ENCODE assay signal across 8 cellular contexts in genomic region chr20:43752561-43753301, GRCh38.
DNase-seq lines count a peak whose midpoint lies in the region; ATAC-seq and TF ChIP-seq lines count a peak whose summit lies in the region.

No MANE protein-coding gene starts in this region.

- peaks cover 57% of the 10 kb centered on the region for H3K27me3 ChIP-seq in WERI-Rb-1 (ENCODE audit: insufficient read depth, low read depth, severe bottlenecking)

- peak; percentile 49 for ATAC-seq in GM18873 (IDR thresholded peaks at IDR 0.05; ENCODE audit: low FRiP score, unreplicated experiment)
- peak; percentile 56 for ATAC-seq in HG03108 (IDR thresholded peaks at IDR 0.05; ENCODE audit: unreplicated experiment)

- H3K4me1 Mint-ChIP-seq in T-helper 1 cell treated with Interleukin-12 subunit alpha and Interleukin-12 subunit beta and Interleukin-4 antibody, amounts not matched to agents 30 μg/mL and 1 μg/mL, for 36 hours (ENCODE audit: low read depth) = peaks cover 40% of the 10 kb centered on the region

- H3K27me3 Mint-ChIP-seq in T-helper 1 cell treated with Interleukin-12 subunit alpha and Interleukin-12 subunit beta and Interleukin-4 antibody, amounts not matched to agents 30 μg/mL and 1 μg/mL, for 36 hours (ENCODE audit: low read depth) = no peaks in the 10 kb centered on the region

- H3K9me3 ChIP-seq in WERI-Rb-1 (ENCODE audit: severe bottlenecking) = no peaks in the 10 kb centered on the region

- DNase-seq in AG20443 (ENCODE audit: low spot score) (peak; percentile 88), glomerular visceral epithelial cell (ENCODE audit: extremely low spot score) (peak; percentile 95), DMS 273 treated with DMSO at 0.1 percent for 48 hours (lab: John Stamatoyannopoulos, UW) (no peak), WERI-Rb-1 (no peak), DMS79 (lab: John Stamatoyannopoulos, UW) (no peak)

- no peak overlapping the region for H3K4me3 ChIP-seq in WERI-Rb-1 (ENCODE audit: low read depth, low read length)

- peak overlapping the region; percentile 96 for H3K27ac Mint-ChIP-seq in T-helper 1 cell treated with Interleukin-12 subunit alpha and Interleukin-12 subunit beta and Interleukin-4 antibody, amounts not matched to agents 30 μg/mL and 1 μg/mL, for 36 hours

- TF ChIP-seq CTCF in WERI-Rb-1 (IDR thresholded peaks at IDR 0.05; ENCODE audit: low read depth, low read length) = no peak

- H3K4me3 Mint-ChIP-seq in T-helper 1 cell treated with Interleukin-12 subunit alpha and Interleukin-12 subunit beta and Interleukin-4 antibody, amounts not matched to agents 30 μg/mL and 1 μg/mL, for 36 hours = peak overlapping the region; percentile 69

- no peak overlapping the region for H3K27ac ChIP-seq in WERI-Rb-1

- peaks cover 7% of the 10 kb centered on the region for H3K36me3 Mint-ChIP-seq in T-helper 1 cell treated with Interleukin-12 subunit alpha and Interleukin-12 subunit beta and Interleukin-4 antibody, amounts not matched to agents 30 μg/mL and 1 μg/mL, for 36 hours (ENCODE audit: low read depth)

- H3K9me3 Mint-ChIP-seq in T-helper 1 cell treated with Interleukin-12 subunit alpha and Interleukin-12 subunit beta and Interleukin-4 antibody, amounts not matched to agents 30 μg/mL and 1 μg/mL, for 36 hours = peaks cover 10% of the 10 kb centered on the region

- no peaks in the 10 kb centered on the region for H3K36me3 ChIP-seq in WERI-Rb-1

Comparison
In these comparisons a context has a peak if more than half of its experiments do, and no peak if none do; other contexts are left out.
1. DNase-seq: peak in AG20443 (single experiment) and glomerular visceral epithelial cell (single experiment); none in DMS 273 treated with DMSO at 0.1 percent for 48 hours (single experiment), WERI-Rb-1 (single experiment) and DMS79 (single experiment).